In genomic region chr17:42312035-42312284, GRCh38 we compare ENCODE assay signal across 9 cellular contexts. TPM values are rescaled to one million over a fixed set of nuclear protein-coding genes. Genes with fewer than 3 reads are reported as not detected.
A peak's percentile ranks its signal among the peaks of the same experiment; 100 is the strongest.
DNase-seq lines count a peak whose midpoint lies in the region; ATAC-seq and TF ChIP-seq lines count a peak whose summit lies in the region.
"Had no signal": no experiment of that assay in that cellular context is flagged by ENCODE, and none has a peak within 500 bp of the region (broad histone marks: within the 10 kb centered on the region; RNA-seq: fewer than 3 reads in every experiment).

No MANE protein-coding gene starts in this region.

- no peaks in the 10 kb centered on the region for H3K27me3 Mint-ChIP-seq in naive thymus-derived CD8-positive, alpha-beta T cell

- in situ Hi-C loops in mammary epithelial cell (cut with MboI; ENCODE audit: low sequenced_read_pairs in 2 of 2) = no loop called here

- H3K27ac ChIP-seq in heart left ventricle (peak overlapping the region; percentile 55 to 92 (median 76)), mammary epithelial cell (ENCODE audit: insufficient read depth, low read depth, low read length) (no peak overlapping the region), urinary bladder (ENCODE audit: low read depth) (peak overlapping the region; percentile 65)

- dilution Hi-C loops in mammary epithelial cell (cut with HindIII; ENCODE audit: low sequenced_read_pairs) = loop anchor here (5.0 kb wide), 3 partner anchors 80 to 210 kb away; no protein-coding TSS in a partner anchor

- no peaks in the 10 kb centered on the region for H3K79me2 ChIP-seq in mammary epithelial cell (ENCODE audit: insufficient read depth, low read length)

- intact Hi-C loops in heart left ventricle (cut with DNase I) (loop anchor here in 2 of 10 donors (5.0 to 10.0 kb wide), 2 partner anchors 210 to 287 kb away; partner anchors contain the start of gene NKIRAS2 (in 1 of the 2)), cardiac septum (cut with DNase I) (no loop called here), mammary epithelial cell (cut with micrococcal nuclease) (loop anchor here (5.0 kb wide), 1 partner anchor 350 kb away; no protein-coding TSS in a partner anchor)

- H3K4me2 ChIP-seq in mammary epithelial cell (ENCODE audit: insufficient read depth, low read depth, low read length) = peak overlapping the region; percentile 8

- no peak for TF ChIP-seq CTCF in heart left ventricle (IDR thresholded peaks at IDR 0.05)
- TF ChIP-seq CTCF in mammary epithelial cell (conservative IDR thresholded peaks at IDR 0.05 in 1 of 2, IDR thresholded peaks at IDR 0.05 in 1 of 2; ENCODE audit: extremely low read depth in 1 of 2, insufficient read depth in 1 of 2, low read depth in 1 of 2, low read length in 2 of 2) = no peak

- H3K36me3 Mint-ChIP-seq in naive thymus-derived CD8-positive, alpha-beta T cell = peaks cover 0 to 55% (median 12%) of the 10 kb centered on the region in 3 donors

- H3K27ac Mint-ChIP-seq in naive thymus-derived CD8-positive, alpha-beta T cell = peak overlapping the region; percentile 84 to 93 (median 90)

- H3K9me3 ChIP-seq in heart left ventricle = no peaks in the 10 kb centered on the region
- H3K9me3 ChIP-seq in mammary epithelial cell (replicated peaks; ENCODE audit: insufficient read depth, low read length) = no peaks in the 10 kb centered on the region

- peak overlapping the region; percentile 47 to 86 (median 74) for H3K4me3 Mint-ChIP-seq in naive thymus-derived CD8-positive, alpha-beta T cell

- POLR2A ChIA-PET in naive thymus-derived CD8-positive, alpha-beta T cell (lab: Charles Lee) = interaction anchor here (0.5 to 7.8 kb wide), 18 partner anchors 9 to 1706 kb away, joined by 3 to 62 read pairs (median 4); partner anchors contain the start of genes STAT3, STAT5A and STAT5B

- no peaks in the 10 kb centered on the region for H3K9me3 Mint-ChIP-seq in naive thymus-derived CD8-positive, alpha-beta T cell
- H3K9me3 Mint-ChIP-seq: neural crest cell had no signal

- CTCF ChIA-PET in mammary epithelial cell (lab: Charles Lee; ENCODE audit: low non-redundant PET) = interaction anchor here (0.7 kb wide), 1 partner anchor 266 kb away, joined by 3 read pairs; the partner anchor contains the start of gene PSMC3IP

- peak overlapping the region in 5 of 12 donors; percentile 1 to 44 (median 35) for H3K4me3 ChIP-seq in heart left ventricle
- no peak overlapping the region for H3K4me3 ChIP-seq in mammary epithelial cell (replicated peaks in 1 of 3; ENCODE audit: insufficient read depth in 1 of 3, low read depth in 2 of 3, low read length in 3 of 3)
- no peak overlapping the region for H3K4me3 ChIP-seq in urinary bladder (ENCODE audit: low read depth, low read length)

- H4K20me1 ChIP-seq in mammary epithelial cell (ENCODE audit: insufficient read depth, low read length) = no peaks in the 10 kb centered on the region

- H3K4me1 Mint-ChIP-seq in naive thymus-derived CD8-positive, alpha-beta T cell = peaks cover 32 to 74% (median 61%) of the 10 kb centered on the region in 4 donors

- DNase-seq in heart left ventricle (no peak), cardiac septum (ENCODE audit: low spot score) (no peak), mammary epithelial cell (no peak), AG08396 (ENCODE audit: low spot score) (no peak), NCI-H1417 (lab: John Stamatoyannopoulos, UW) (no peak)
- DNase-seq in naive thymus-derived CD8-positive, alpha-beta T cell = no peak

- BruUV-seq in mammary epithelial cell (replicated peaks; lab: Mats Ljungman, UMichigan) = no TSS peak

- H2AFZ ChIP-seq in mammary epithelial cell (ENCODE audit: low read depth, low read length) = no peak overlapping the region

- H3K36me3 ChIP-seq in heart left ventricle (peaks cover 0 to 97% (median 67%) of the 10 kb centered on the region in 9 donors), mammary epithelial cell (ENCODE audit: insufficient read depth, low read length) (no peaks in the 10 kb centered on the region), urinary bladder (ENCODE audit: insufficient read depth) (no peaks in the 10 kb centered on the region)

- no peak for TF ChIP-seq POLR2A in heart left ventricle (IDR thresholded peaks at IDR 0.05)

- H3K4me1 ChIP-seq in heart left ventricle = peaks cover 4 to 45% (median 24%) of the 10 kb centered on the region in 12 donors
- H3K4me1 ChIP-seq in mammary epithelial cell (ENCODE audit: insufficient read depth, low read length) = peaks cover 13% of the 10 kb centered on the region
- no peaks in the 10 kb centered on the region for H3K4me1 ChIP-seq in urinary bladder (ENCODE audit: insufficient read depth)

- ATAC-seq in heart left ventricle (no peak), HG03097 (IDR thresholded peaks at IDR 0.05; ENCODE audit: low FRiP score, unreplicated experiment) (no peak)
- ATAC-seq in naive thymus-derived CD8-positive, alpha-beta T cell = no peak

- 24 to 36% (median 26%) methylated on average over 5 of the region's 5 CpGs for WGBS in heart left ventricle, 4 donors
- 0% methylated on average over 2 of the region's 5 CpGs for WGBS in mammary epithelial cell (ENCODE audit: low coverage, missing lambda C conversion rate)
- 18% methylated on average over 5 of the region's 5 CpGs for WGBS in urinary bladder

- H3K27me3 ChIP-seq in heart left ventricle (no peaks in the 10 kb centered on the region), mammary epithelial cell (ENCODE audit: insufficient read depth, low read length) (no peaks in the 10 kb centered on the region)

- no peak overlapping the region for H3K9ac ChIP-seq in mammary epithelial cell (ENCODE audit: insufficient read depth, low read length)

RNA-seq across cellular contexts. Expression of gene STAT5A, which starts 23.7 kb away (rescaled TPM):
- total RNA-seq in heart left ventricle (10 to 100 TPM in 8 of 9 donors, 1 to 10 TPM in 1; 7.5 to 44.0 (median 15.7) TPM), cardiac septum (12.1 TPM), mammary epithelial cell (10 to 100 TPM in 1 of 2 donors, 1 to 10 TPM in 1; 1.7 to 10.5 TPM), urinary bladder (14.9 TPM)
- polyA plus RNA-seq in heart left ventricle (1 to 10 TPM; 4.9 to 9.0 TPM), mammary epithelial cell (1.2 TPM), urinary bladder (34.0 TPM)
- polyA minus RNA-seq in mammary epithelial cell = 5.2 TPM
- total RNA-seq in naive thymus-derived CD8-positive, alpha-beta T cell = 100 to 1,000 TPM; 117 to 122 TPM
- polyA plus RNA-seq in naive thymus-derived CD8-positive, alpha-beta T cell = 100 to 1,000 TPM in 1 of 3 donors, 10 to 100 TPM in 2; 59.6 to 115 (median 89.1) TPM

RNA-seq across cellular contexts. Expression of gene STAT5B, which starts 35.8 kb away (rescaled TPM):
- 10 to 100 TPM; 26.1 to 51.9 (median 32.4) TPM for total RNA-seq in heart left ventricle
- 10 to 100 TPM; 13.0 to 20.3 TPM for polyA plus RNA-seq in heart left ventricle
- total RNA-seq in cardiac septum = 32.8 TPM
- total RNA-seq in mammary epithelial cell = 10 to 100 TPM; 20.0 to 20.5 TPM
- polyA plus RNA-seq in mammary epithelial cell = 13.3 TPM
- 82.6 TPM for polyA minus RNA-seq in mammary epithelial cell
- 100 to 1,000 TPM; 137 to 149 TPM for total RNA-seq in naive thymus-derived CD8-positive, alpha-beta T cell
- polyA plus RNA-seq in naive thymus-derived CD8-positive, alpha-beta T cell = 10 to 100 TPM; 66.3 to 94.0 (median 82.8) TPM
- 37.6 TPM for total RNA-seq in urinary bladder
- polyA plus RNA-seq in urinary bladder = 66.3 TPM
